Comparison of ENCODE assay signal across 8 cellular contexts in genomic region chr6:158910484-158911075, GRCh38.
A peak's percentile ranks its signal among the peaks of the same experiment; 100 is the strongest.
DNase-seq lines count a peak whose midpoint lies in the region; ATAC-seq and TF ChIP-seq lines count a peak whose summit lies in the region.

No MANE protein-coding gene starts in this region.

- H3K27me3 Mint-ChIP-seq in activated CD8-positive, alpha-beta T cell treated with anti-CD3 and anti-CD28 coated beads for 36 hours = no peaks in the 10 kb centered on the region
- H3K27me3 Mint-ChIP-seq in HFFc6 (ENCODE audit: insufficient read depth) = peaks cover 5% of the 10 kb centered on the region; the same call in 1 of the 2 replicates

- H3K4me1 Mint-ChIP-seq in activated CD8-positive, alpha-beta T cell treated with anti-CD3 and anti-CD28 coated beads for 36 hours (ENCODE audit: low read depth) = peaks cover 36% of the 10 kb centered on the region
- peaks cover 12% of the 10 kb centered on the region for H3K4me1 Mint-ChIP-seq in HFFc6 (ENCODE audit: low read depth)

- intact Hi-C loops in activated CD8-positive, alpha-beta T cell treated with anti-CD3 and anti-CD28 coated beads for 36 hours (cut with micrococcal nuclease) = loop anchor here (5.0 kb wide), 1 partner anchor 93 kb away; the partner anchor contains the start of gene EZR

- H3K27ac Mint-ChIP-seq in activated CD8-positive, alpha-beta T cell treated with anti-CD3 and anti-CD28 coated beads for 36 hours = peak overlapping the region; percentile 89
- no peak overlapping the region for H3K27ac Mint-ChIP-seq in HFFc6

- no peak for TF ChIP-seq CTCF in activated CD8-positive, alpha-beta T cell treated with anti-CD3 and anti-CD28 coated beads for 36 hours (IDR thresholded peaks at IDR 0.05)
- TF ChIP-seq CTCF in HFFc6 (IDR thresholded peaks at IDR 0.05) = no peak

- CTCF ChIA-PET in activated CD8-positive, alpha-beta T cell treated with anti-CD3 and anti-CD28 coated beads for 36 hours (lab: Charles Lee) = interaction anchor here (1.0 kb wide), 1 partner anchor 62 kb away, joined by 3 read pairs; no protein-coding TSS in a partner anchor

- POLR2A ChIA-PET in activated CD8-positive, alpha-beta T cell treated with anti-CD3 and anti-CD28 coated beads for 36 hours (lab: Charles Lee) = interaction anchor here (0.7 to 2.1 kb wide), 4 partner anchors 11 to 41 kb away, joined by 3 to 8 read pairs (median 4); no protein-coding TSS in a partner anchor

- DNase-seq in activated CD8-positive, alpha-beta T cell treated with anti-CD3 and anti-CD28 coated beads for 36 hours = peak; percentile 46
- peak; percentile 37 for DNase-seq in midbrain (lab: John Stamatoyannopoulos, UW)
- DNase-seq in cerebellum (ENCODE audit: low spot score) = no peak
- no peak for DNase-seq in HFFc6
- no peak for DNase-seq in activated gamma-delta T cell (lab: John Stamatoyannopoulos, UW)

- peak; percentile 70 for ATAC-seq in GM18502 (IDR thresholded peaks at IDR 0.05; ENCODE audit: poor library complexity, unreplicated experiment)
- ATAC-seq in HG02852 (IDR thresholded peaks at IDR 0.05; ENCODE audit: unreplicated experiment) = peak; percentile 70
- ATAC-seq in activated CD8-positive, alpha-beta T cell treated with anti-CD3 and anti-CD28 coated beads for 36 hours = peak; percentile 53
- no peak for ATAC-seq in HG02840 (IDR thresholded peaks at IDR 0.05; ENCODE audit: low FRiP score, unreplicated experiment)

- peaks cover 7% of the 10 kb centered on the region for H3K9me3 Mint-ChIP-seq in activated CD8-positive, alpha-beta T cell treated with anti-CD3 and anti-CD28 coated beads for 36 hours
- H3K9me3 Mint-ChIP-seq in HFFc6 = peaks cover 11% of the 10 kb centered on the region

- peak overlapping the region; percentile 56 for H3K4me3 Mint-ChIP-seq in activated CD8-positive, alpha-beta T cell treated with anti-CD3 and anti-CD28 coated beads for 36 hours
- H3K4me3 Mint-ChIP-seq in HFFc6 = no peak overlapping the region

- H3K36me3 Mint-ChIP-seq in activated CD8-positive, alpha-beta T cell treated with anti-CD3 and anti-CD28 coated beads for 36 hours (ENCODE audit: low read depth) = no peaks in the 10 kb centered on the region
- peaks cover 11% of the 10 kb centered on the region for H3K36me3 Mint-ChIP-seq in HFFc6 (ENCODE audit: low read depth)

Comparison
In these comparisons a context has a peak if more than half of its experiments do, and no peak if none do; other contexts are left out.
1. DNase-seq: peak in activated CD8-positive, alpha-beta T cell treated with anti-CD3 and anti-CD28 coated beads for 36 hours (single experiment) and midbrain (single experiment); none in cerebellum (single experiment), HFFc6 (single experiment) and activated gamma-delta T cell (single experiment).